Comparison of ENCODE assay signal across 17 cellular contexts in genomic region chr13:40452038-40452666, GRCh38.
DNase-seq lines count a peak whose midpoint lies in the region; ATAC-seq, FAIRE-seq and TF ChIP-seq lines count a peak whose summit lies in the region.
"Had no signal": no experiment of that assay in that cellular context is flagged by ENCODE, and none has a peak within 500 bp of the region (broad histone marks: within the 10 kb centered on the region; RNA-seq: fewer than 3 reads in every experiment).

No MANE protein-coding gene starts in this region.

- CTCF ChIA-PET in HepG2 (lab: Yijun Ruan, JAX; ENCODE audit: low intra/inter-chr PET ratio, low total read pairs): no interaction called here

- H2AFZ ChIP-seq in HepG2 (ENCODE audit: low read length): no peak overlapping the region

- TF ChIP-seq RAD21 in HepG2 (CRISPR knock-in tag; IDR thresholded peaks at IDR 0.05): no peak

- H3K27ac Mint-ChIP-seq in chondrocyte (ENCODE audit: unreplicated experiment): peak overlapping the region; percentile 41
- H3K27ac Mint-ChIP-seq in mesothelial cell of epicardium: peak overlapping the region; percentile 74
- peak overlapping the region in 1 of 10 donors; percentile 46 for H3K27ac Mint-ChIP-seq in naive thymus-derived CD8-positive, alpha-beta T cell

- DNase-seq in right lobe of liver: no peak
- DNase-seq in HepG2 (ENCODE audit: low spot score): no peak
- DNase-seq in chondrocyte (ENCODE audit: low spot score): no peak
- no peak for DNase-seq in mesothelial cell of epicardium (ENCODE audit: low spot score in 2 of 2, unreplicated experiment in 2 of 2)
- DNase-seq in naive thymus-derived CD8-positive, alpha-beta T cell: no peak
- DNase-seq: activated CD4-positive, CD25-positive, alpha-beta regulatory T cell treated with anti-CD3 and anti-CD28 coated beads, Interleukin-2, amount 50 U/mL, for 72 hours; activated T-cell treated with anti-CD3 and anti-CD28 coated beads, Interleukin-2, amount 50 U/mL, for 1 hour; cortex of kidney; DMS 273 treated with DMSO at 0.1 percent for 48 hours; NCI-H1417 treated with DMSO at 0.1 percent for 48 hours; NCI-H446; stimulated activated naive CD4-positive, alpha-beta T cell treated with Interleukin-2 at 50 U/mL for 16 hours had no signal

- H3K4me3 ChIP-seq in right lobe of liver: no peak overlapping the region
- no peak overlapping the region for H3K4me3 ChIP-seq in HepG2 (replicated peaks in 1 of 3; ENCODE audit: insufficient read depth in 1 of 3, low read depth in 2 of 3, low read length in 3 of 3)

- in situ Hi-C loops in HepG2 (cut with HindIII; ENCODE audit: extremely low pct_ligation_motif_present, low pct_unique_long_range_greater_than_20kb): no loop called here

- no peak for TF ChIP-seq POLR2A in right lobe of liver (IDR thresholded peaks at IDR 0.05)
- no peak for TF ChIP-seq POLR2A in HepG2 (IDR thresholded peaks at IDR 0.05; ENCODE audit: insufficient read depth in 1 of 2, low read depth in 2 of 2, low read length in 2 of 2)

- H3K36me3 ChIP-seq in right lobe of liver (no peaks in the 10 kb centered on the region), HepG2 (replicated peaks in 1 of 2; ENCODE audit: control insufficient read depth in 1 of 2, insufficient read depth in 2 of 2, low read length in 2 of 2) (no peaks in the 10 kb centered on the region)

- no peaks in the 10 kb centered on the region for H3K9me3 ChIP-seq in right lobe of liver
- peaks cover 7% of the 10 kb centered on the region; the same call in 1 of the 2 replicates for H3K9me3 ChIP-seq in HepG2 (ENCODE audit: low read length)

- no peaks in the 10 kb centered on the region for H3K79me2 ChIP-seq in HepG2 (ENCODE audit: insufficient read depth, low read length)

- intact Hi-C loops in right lobe of liver (cut with DNase I): no loop called here
- intact Hi-C loops in HepG2 (cut with micrococcal nuclease; ENCODE audit: unreplicated experiment): no loop called here

- no peaks in the 10 kb centered on the region for H3K27me3 Mint-ChIP-seq in chondrocyte (ENCODE audit: low read depth)
- no peaks in the 10 kb centered on the region for H3K27me3 Mint-ChIP-seq in mesothelial cell of epicardium (ENCODE audit: low read depth)
- H3K27me3 Mint-ChIP-seq in naive thymus-derived CD8-positive, alpha-beta T cell: no peaks in the 10 kb centered on the region

- H3K4me2 ChIP-seq in HepG2 (ENCODE audit: low read depth, low read length): no peak overlapping the region

- BruUV-seq in HepG2 (replicated peaks; lab: Mats Ljungman, UMichigan): no TSS peak

- peak; percentile 65 to 78 (median 70) for ATAC-seq in right lobe of liver
- no peak for ATAC-seq in HepG2
- no peak for ATAC-seq in naive thymus-derived CD8-positive, alpha-beta T cell
- ATAC-seq in HG03354 (IDR thresholded peaks at IDR 0.05; ENCODE audit: poor library complexity, severe bottlenecking, unreplicated experiment): no peak
- no peak for ATAC-seq in HG03378 (IDR thresholded peaks at IDR 0.05; ENCODE audit: unreplicated experiment)
- ATAC-seq in GM18520 (IDR thresholded peaks at IDR 0.05; ENCODE audit: unreplicated experiment): no peak
- ATAC-seq: Panc1 had no signal

- WGBS in right lobe of liver (ENCODE audit: insufficient coverage, low coverage, low lambda C conversion rate, missing lambda C conversion rate): 88% methylated on average over 4 of the region's 5 CpGs
- WGBS in HepG2 (ENCODE audit: low lambda C conversion rate): 91% methylated on average over 3 of the region's 5 CpGs

- H3K27me3 ChIP-seq in right lobe of liver (no peaks in the 10 kb centered on the region), HepG2 (ENCODE audit: control insufficient read depth in 1 of 2, insufficient read depth in 2 of 2, low read length in 2 of 2) (no peaks in the 10 kb centered on the region)

- H3K27ac ChIP-seq in right lobe of liver (no peak overlapping the region), HepG2 (ENCODE audit: extremely low read length, insufficient read depth, low read length) (no peak overlapping the region)

- no peaks in the 10 kb centered on the region for H4K20me1 ChIP-seq in HepG2 (ENCODE audit: insufficient read depth, low read length)

- TF ChIP-seq CTCF in right lobe of liver (IDR thresholded peaks at IDR 0.05): no peak
- TF ChIP-seq CTCF in HepG2 (CRISPR knock-in tag; IDR thresholded peaks at IDR 0.05): no peak
- TF ChIP-seq CTCF in chondrocyte (IDR thresholded peaks at IDR 0.05): no peak
- no peak for TF ChIP-seq CTCF in mesothelial cell of epicardium (IDR thresholded peaks at IDR 0.05; ENCODE audit: unreplicated experiment)

- no peak for FAIRE-seq in HepG2 (lab: Jason Lieb, UNC)
- FAIRE-seq: H54 had no signal

- H3K4me3 Mint-ChIP-seq in chondrocyte (ENCODE audit: unreplicated experiment): no peak overlapping the region
- H3K4me3 Mint-ChIP-seq in mesothelial cell of epicardium: no peak overlapping the region
- no peak overlapping the region for H3K4me3 Mint-ChIP-seq in naive thymus-derived CD8-positive, alpha-beta T cell

- no peak for TF ChIP-seq EP300 in HepG2 (IDR thresholded peaks at IDR 0.05; ENCODE audit: low read depth in 2 of 2, low read length in 2 of 2)
- no peak for TF ChIP-seq EP300 in HepG2 (CRISPR knock-in tag; IDR thresholded peaks at IDR 0.05; ENCODE audit: borderline replicate concordance)

- H3K4me1 Mint-ChIP-seq in chondrocyte (ENCODE audit: low read depth) (peaks cover 25% of the 10 kb centered on the region), mesothelial cell of epicardium (peaks cover 21% of the 10 kb centered on the region)
- H3K4me1 Mint-ChIP-seq in naive thymus-derived CD8-positive, alpha-beta T cell: peaks cover 9 to 37% (median 21%) of the 10 kb centered on the region in 4 donors

- POLR2A ChIA-PET in HepG2 (lab: Yijun Ruan, JAX): no interaction called here
- POLR2A ChIA-PET in naive thymus-derived CD8-positive, alpha-beta T cell (lab: Charles Lee): no interaction called here

- H3K36me3 Mint-ChIP-seq in chondrocyte (ENCODE audit: low read depth): peaks cover 2% of the 10 kb centered on the region
- peaks cover 2% of the 10 kb centered on the region for H3K36me3 Mint-ChIP-seq in mesothelial cell of epicardium
- peaks cover 0 to 7% (median 5%) of the 10 kb centered on the region in 3 donors for H3K36me3 Mint-ChIP-seq in naive thymus-derived CD8-positive, alpha-beta T cell

- H3K9me3 Mint-ChIP-seq in chondrocyte (ENCODE audit: low read depth) (peaks cover 9% of the 10 kb centered on the region), mesothelial cell of epicardium (peaks cover 16% of the 10 kb centered on the region)
- H3K9me3 Mint-ChIP-seq in naive thymus-derived CD8-positive, alpha-beta T cell: peaks cover 0 to 9% (median 3%) of the 10 kb centered on the region in 9 donors

- H3K4me1 ChIP-seq in right lobe of liver (peaks cover 0 to 8% (median 0%) of the 10 kb centered on the region in 4 donors), HepG2 (ENCODE audit: insufficient read depth, low read length) (peaks cover 21% of the 10 kb centered on the region)

- H3K9ac ChIP-seq in HepG2 (ENCODE audit: insufficient read depth, low read depth, low read length): no peak overlapping the region

TF ChIP-seq in HepG2, 621 proteins besides CTCF, POLR2A, EP300 and RAD21:
- TF ChIP-seq ZZZ3 (CRISPR knock-in tag; IDR thresholded peaks at IDR 0.05; ENCODE audit: borderline replicate concordance) (no peak), ZNF619 (CRISPR knock-in tag; IDR thresholded peaks at IDR 0.05) (no peak)

Comparison
In these comparisons a context has a peak if more than half of its experiments do, and no peak if none do; other contexts are left out.
1. ATAC-seq: peak in right lobe of liver (4 of 4); none in HepG2 (single experiment), naive thymus-derived CD8-positive, alpha-beta T cell (0 of 2), HG03354 (single experiment), HG03378 (single experiment) and GM18520 (single experiment).